Comparison of ENCODE assay signal across 8 cellular contexts in the genomic region with DNA sequence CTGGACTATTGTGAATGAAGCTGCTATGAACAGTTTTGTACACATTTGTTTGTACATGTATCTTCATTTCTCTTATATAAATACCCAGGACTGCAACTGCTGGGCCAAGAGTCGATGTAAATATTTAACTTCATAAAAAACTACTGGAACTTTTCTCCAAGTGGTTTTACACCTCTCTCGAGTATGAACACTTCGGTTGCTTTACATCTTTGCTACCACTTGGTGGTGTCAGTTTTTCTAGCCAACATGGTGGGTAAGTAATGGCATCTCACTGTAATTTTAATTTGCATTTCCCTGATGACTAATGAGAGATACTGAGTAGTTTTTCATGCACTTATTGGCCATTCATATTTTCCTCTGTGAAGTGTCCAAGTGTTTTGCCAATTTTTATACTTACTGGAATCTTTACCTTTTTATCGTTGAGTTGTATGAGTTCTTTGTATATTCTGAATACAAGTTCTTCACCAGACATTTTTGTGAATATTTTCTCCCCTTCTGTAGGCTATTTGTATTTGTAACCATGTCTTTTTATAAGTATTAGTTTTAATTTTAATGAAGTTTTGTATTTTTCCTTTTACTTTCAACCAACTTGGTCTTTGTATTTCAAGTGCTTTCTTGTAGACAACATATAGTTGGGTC. TPM values are rescaled to one million over a fixed set of nuclear protein-coding genes. Genes with fewer than 3 reads are reported as not detected.
DNase-seq lines count a peak whose midpoint lies in the region; ATAC-seq and TF ChIP-seq lines count a peak whose summit lies in the region.

No MANE protein-coding gene starts in this region.

- H3K9me3 ChIP-seq in adipocyte (ENCODE audit: control insufficient read depth, low read length), result no peaks in the 10 kb centered on the region

- no peak overlapping the region for H3K4me3 ChIP-seq in adipocyte (ENCODE audit: low read length)

- DNase-seq in AG20443 (ENCODE audit: low spot score) (peak; percentile 51), GM13976 (ENCODE audit: low spot score) (peak; percentile 42), LHCN-M2 (ENCODE audit: low read depth) (peak; percentile 39), adipocyte (ENCODE audit: low read depth) (peak; percentile 43), lung microvascular endothelial cell (ENCODE audit: low read depth in 2 of 2) (peak; percentile 23 to 57)
- DNase-seq in effector CD4-positive, alpha-beta T cell, result no peak
- no peak for DNase-seq in activated CD4-positive, alpha-beta T cell treated with anti-CD3 and anti-CD28 coated beads for 1 hour

- H3K36me3 ChIP-seq in adipocyte (ENCODE audit: control insufficient read depth, insufficient read depth, low read length, severe bottlenecking), result peaks cover 42% of the 10 kb centered on the region

- H3K27me3 ChIP-seq in adipocyte (replicated peaks; ENCODE audit: control insufficient read depth, insufficient read depth, low read length), result no peaks in the 10 kb centered on the region

- TF ChIP-seq CTCF in GM13976 (IDR thresholded peaks at IDR 0.05; ENCODE audit: borderline replicate concordance, control extremely low read depth, extremely low read depth, insufficient read depth, missing control alignments), result peak; percentile 35

- in situ Hi-C loops in GM13976 (cut with MboI; ENCODE audit: low sequenced_read_pairs, unreplicated experiment), result no loop called here

- H3K9ac ChIP-seq in adipocyte (ENCODE audit: low read length), result no peak overlapping the region

- no peak for ATAC-seq in HG03460 (IDR thresholded peaks at IDR 0.05; ENCODE audit: unreplicated experiment)

- H3K4me1 ChIP-seq in adipocyte (ENCODE audit: control insufficient read depth, insufficient read depth, low read length), result peaks cover 19% of the 10 kb centered on the region

RNA-seq across cellular contexts. Expression of a gene that starts 44.4 kb away (rescaled TPM):
- total RNA-seq in LHCN-M2 (2014; rRNA removed) (0.75 and 4.9 TPM in 2 replicates), lung microvascular endothelial cell (not detected in 2 replicates)
- polyA plus RNA-seq in LHCN-M2 (2012), result 0.60 TPM

Comparison
In these comparisons a context has a peak if more than half of its experiments do, and no peak if none do; other contexts are left out.
1. DNase-seq: peak in AG20443 (single experiment), GM13976 (single experiment), LHCN-M2 (single experiment), adipocyte (single experiment) and lung microvascular endothelial cell (2 of 2); none in effector CD4-positive, alpha-beta T cell (single experiment) and activated CD4-positive, alpha-beta T cell treated with anti-CD3 and anti-CD28 coated beads for 1 hour (single experiment).